In the genomic region with DNA sequence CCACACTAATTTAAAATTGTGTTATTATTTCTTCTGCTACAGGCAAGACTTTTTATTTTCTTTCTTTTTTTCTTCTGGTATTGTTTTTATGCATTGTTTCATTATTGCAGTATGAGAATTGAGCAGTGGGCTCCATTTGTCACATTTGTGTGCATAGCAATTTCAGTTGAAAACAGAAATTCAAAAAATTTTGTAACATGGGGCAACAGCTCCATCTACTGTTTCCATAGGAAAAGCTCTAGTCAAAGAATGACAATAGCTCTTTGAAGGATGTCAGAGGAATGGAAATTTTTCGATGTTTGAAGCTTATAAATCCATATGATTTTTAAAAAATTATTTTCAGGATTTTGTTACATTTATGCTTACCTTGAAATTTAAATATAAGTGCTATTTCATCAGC, we compare ENCODE assay signal across 8 cellular contexts.
DNase-seq lines count a peak whose midpoint lies in the region; ATAC-seq and TF ChIP-seq lines count a peak whose summit lies in the region.

No MANE protein-coding gene starts in this region.

- no peak overlapping the region for H3K4me3 ChIP-seq in fibroblast of mammary gland (ENCODE audit: control insufficient read depth, low read depth, low read length)
- no peak overlapping the region for H3K4me3 ChIP-seq in psoas muscle

- H3K27me3 ChIP-seq in psoas muscle (ENCODE audit: insufficient read depth in 3 of 3, low read length in 2 of 3) = no peaks in the 10 kb centered on the region

- no peaks in the 10 kb centered on the region for H3K36me3 ChIP-seq in psoas muscle (ENCODE audit: insufficient read depth in 1 of 2, low read depth in 1 of 2)

- H3K9me3 ChIP-seq in psoas muscle = no peaks in the 10 kb centered on the region

- no peak overlapping the region for H3K27ac ChIP-seq in psoas muscle

- DNase-seq in A172 (ENCODE audit: low spot score) = peak; percentile 29
- peak; percentile 42 for DNase-seq in GM03348 (ENCODE audit: low spot score)
- DNase-seq in RPMI7951 (ENCODE audit: low read depth) = peak; percentile 31
- peak; percentile 48 for DNase-seq in fibroblast of mammary gland (ENCODE audit: low read depth)
- no peak for DNase-seq in psoas muscle
- DNase-seq in activated CD8-positive, alpha-beta memory T cell treated with anti-CD3 and anti-CD28 coated beads, Interleukin-2, amount 50 U/mL, for 4 hours = no peak

- peak; percentile 69 for TF ChIP-seq CTCF in fibroblast of mammary gland (conservative IDR thresholded peaks at IDR 0.05; ENCODE audit: control insufficient read depth, insufficient read depth, low read depth, low read length)
- TF ChIP-seq CTCF in psoas muscle (IDR thresholded peaks at IDR 0.05) = peak; percentile 69

- ATAC-seq in HG03520 (IDR thresholded peaks at IDR 0.05; ENCODE audit: unreplicated experiment) (peak; percentile 38), psoas muscle (peak in 1 of 4 donors; percentile 62), HG02610 (IDR thresholded peaks at IDR 0.05; ENCODE audit: unreplicated experiment) (no peak)

- intact Hi-C loops in psoas muscle (cut with DNase I) = loop anchor here (5.0 to 10.0 kb wide), 3 partner anchors 59 to 383 kb away; no protein-coding TSS in a partner anchor

- WGBS in psoas muscle, 3 donors = 20 to 34% (median 23%) methylated on average over 1 of the region's 1 CpG

- H3K4me1 ChIP-seq in psoas muscle = no peaks in the 10 kb centered on the region

Comparison
In these comparisons a context has a peak if more than half of its experiments do, and no peak if none do; other contexts are left out.
1. DNase-seq: peak in A172 (single experiment), GM03348 (single experiment), RPMI7951 (single experiment) and fibroblast of mammary gland (single experiment); none in psoas muscle (0 of 2) and activated CD8-positive, alpha-beta memory T cell treated with anti-CD3 and anti-CD28 coated beads, Interleukin-2, amount 50 U/mL, for 4 hours (single experiment).